Comparison of ENCODE assay signal across 18 cellular contexts in genomic region chr3:156910022-156910421, GRCh38.
DNase-seq lines count a peak whose midpoint lies in the region; ATAC-seq and TF ChIP-seq lines count a peak whose summit lies in the region.
"Had no signal": no experiment of that assay in that cellular context is flagged by ENCODE, and none has a peak within 500 bp of the region (broad histone marks: within the 10 kb centered on the region; RNA-seq: fewer than 3 reads in every experiment).

No MANE protein-coding gene starts in this region.

- ATAC-seq in RWPE2 (ENCODE audit: low read depth): peak; percentile 54; the same call in 2 of the 3 replicates
- no peak for ATAC-seq in GM21515 (IDR thresholded peaks at IDR 0.05; ENCODE audit: unreplicated experiment)
- no peak for ATAC-seq in GM19455 (IDR thresholded peaks at IDR 0.05; ENCODE audit: unreplicated experiment)
- ATAC-seq: A549 had no signal

- no peaks in the 10 kb centered on the region for H3K9me3 ChIP-seq in RWPE2 (ENCODE audit: severe bottlenecking)
- H3K9me3 ChIP-seq: A549, BLaER1, HAP-1 had no signal

- no peak overlapping the region for H3K4me3 ChIP-seq in RWPE2 (ENCODE audit: severe bottlenecking)
- no peak overlapping the region for H3K4me3 ChIP-seq in epithelial cell of esophagus (ENCODE audit: low read length)
- H3K4me3 ChIP-seq: A549, BLaER1, GM23248, HAP-1 had no signal

- H3K4me3 Mint-ChIP-seq in osteocyte (ENCODE audit: unreplicated experiment): no peak overlapping the region
- H3K4me3 Mint-ChIP-seq: CD14-positive monocyte; CD4-positive, alpha-beta memory T cell had no signal

- peaks cover 6% of the 10 kb centered on the region for H3K4me1 ChIP-seq in RWPE2 (ENCODE audit: insufficient read depth, poor library complexity, severe bottlenecking)
- H3K4me1 ChIP-seq: A549, BLaER1 had no signal

- no peak overlapping the region for H3K27ac ChIP-seq in RWPE2 (ENCODE audit: poor library complexity, severe bottlenecking)
- H3K27ac ChIP-seq: 22Rv1, A549, BLaER1, GM23248 had no signal

- TF ChIP-seq CTCF in RWPE2 (IDR thresholded peaks at IDR 0.05; ENCODE audit: poor library complexity, severe bottlenecking) (no peak), epithelial cell of esophagus (IDR thresholded peaks at IDR 0.05; ENCODE audit: insufficient read depth, low read depth, low read length, missing control alignments) (no peak), osteocyte (IDR thresholded peaks at IDR 0.05) (no peak)

- peaks cover 34% of the 10 kb centered on the region for H3K4me1 Mint-ChIP-seq in osteocyte (ENCODE audit: unreplicated experiment)
- H3K4me1 Mint-ChIP-seq: CD14-positive monocyte; CD4-positive, alpha-beta memory T cell had no signal

- H3K27me3 ChIP-seq in RWPE2 (ENCODE audit: insufficient read depth, poor library complexity, severe bottlenecking): no peaks in the 10 kb centered on the region
- H3K27me3 ChIP-seq: BLaER1 had no signal

- no peaks in the 10 kb centered on the region for H3K27me3 Mint-ChIP-seq in osteocyte (ENCODE audit: unreplicated experiment)

- H3K27ac Mint-ChIP-seq in osteocyte (ENCODE audit: unreplicated experiment): peak overlapping the region; percentile 34
- H3K27ac Mint-ChIP-seq: CD14-positive monocyte; CD4-positive, alpha-beta memory T cell had no signal

- DNase-seq in NCI-H146 (lab: John Stamatoyannopoulos, UW) (peak; percentile 17), NCI-H146 treated with DMSO at 0.1 percent for 48 hours (lab: John Stamatoyannopoulos, UW; ENCODE audit: unreplicated experiment) (no peak), RWPE2 (ENCODE audit: low spot score) (no peak), epithelial cell of esophagus (ENCODE audit: low read depth) (peak; percentile 79), osteocyte (ENCODE audit: extremely low spot score, unreplicated experiment) (no peak), midbrain (lab: John Stamatoyannopoulos, UW) (no peak)
- DNase-seq: CD4-positive, alpha-beta memory T cell; DMS153; DMS79; GDM1; GM23248 had no signal

- no peaks in the 10 kb centered on the region for H3K36me3 Mint-ChIP-seq in osteocyte (ENCODE audit: unreplicated experiment)
- H3K36me3 Mint-ChIP-seq: CD14-positive monocyte had no signal

- H3K9me3 Mint-ChIP-seq in osteocyte (ENCODE audit: unreplicated experiment): peaks cover 11% of the 10 kb centered on the region

- no peaks in the 10 kb centered on the region for H3K36me3 ChIP-seq in RWPE2 (ENCODE audit: low read depth)
- H3K36me3 ChIP-seq: BLaER1, HAP-1 had no signal

Comparison
In these comparisons a context has a peak if more than half of its experiments do, and no peak if none do; other contexts are left out.
1. DNase-seq: peak in NCI-H146 (single experiment) and epithelial cell of esophagus (single experiment); none in NCI-H146 treated with DMSO at 0.1 percent for 48 hours (single experiment), RWPE2 (single experiment), osteocyte (single experiment) and midbrain (single experiment).